In the genomic region with DNA sequence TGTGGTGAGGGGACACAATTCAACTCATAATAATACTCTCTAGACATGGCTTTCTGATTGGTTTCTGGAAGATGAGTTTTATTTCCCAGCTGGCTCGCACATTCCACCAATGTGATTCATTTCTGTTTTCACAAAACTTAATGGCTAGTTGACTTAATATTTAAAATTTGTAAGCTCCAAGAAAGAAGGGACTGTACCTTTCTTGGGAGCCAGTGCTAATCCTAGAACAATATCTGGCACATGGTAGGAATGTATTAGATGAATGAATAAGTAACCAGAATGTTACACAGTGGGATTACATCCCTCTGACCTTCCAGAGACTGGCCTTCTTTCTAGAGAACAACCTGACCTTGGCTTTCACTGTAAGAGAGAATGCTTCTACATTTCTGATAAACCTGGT, we compare ENCODE assay signal across 25 cellular contexts.
DNase-seq lines count a peak whose midpoint lies in the region; ATAC-seq and TF ChIP-seq lines count a peak whose summit lies in the region.
"Had no signal": no experiment of that assay in that cellular context is flagged by ENCODE, and none has a peak within 500 bp of the region (broad histone marks: within the 10 kb centered on the region; RNA-seq: fewer than 3 reads in every experiment).

No MANE protein-coding gene starts in this region.

- peak overlapping the region; percentile 92 for H2BK5ac ChIP-seq in IMR-90 (ENCODE audit: low read depth, low read length, poor library complexity, severe bottlenecking)

- H3K27me3 ChIP-seq in ACC112 (ENCODE audit: insufficient read depth, low read length) = no peaks in the 10 kb centered on the region
- H3K27me3 ChIP-seq in IMR-90 (ENCODE audit: control insufficient read depth, insufficient read depth, low read length) = no peaks in the 10 kb centered on the region
- H3K27me3 ChIP-seq: BE2C, gastroesophageal sphincter, sigmoid colon, tibial nerve had no signal

- H3K23ac ChIP-seq in IMR-90 (ENCODE audit: low read depth, low read length) = no peak overlapping the region

- no peak for TF ChIP-seq POLR2A in IMR-90 (IDR thresholded peaks at IDR 0.05; ENCODE audit: low read depth, low read length)

- no peaks in the 10 kb centered on the region for H4K20me1 ChIP-seq in IMR-90 (ENCODE audit: insufficient read depth, low read length)

- intact Hi-C loops in IMR-90 (cut with micrococcal nuclease) = no loop called here

- H2BK20ac ChIP-seq in IMR-90 (ENCODE audit: low read depth, low read length) = peak overlapping the region; percentile 92; the same call in 1 of the 2 replicates

- H3K9me1 ChIP-seq in IMR-90 (ENCODE audit: insufficient read depth, low read length) = peaks cover 10% of the 10 kb centered on the region; the same call in 1 of the 2 replicates

- peak overlapping the region; percentile 59 for H2BK120ac ChIP-seq in IMR-90 (ENCODE audit: low read depth, low read length)

- dilution Hi-C loops in IMR-90 (cut with HindIII; ENCODE audit: low sequenced_read_pairs, unreplicated experiment) = no loop called here

- H2AK9ac ChIP-seq in IMR-90 (replicated peaks; ENCODE audit: low read depth, low read length, poor library complexity) = no peak overlapping the region

- DNase-seq in IMR-90 (peak; percentile 69), choroid plexus epithelial cell (ENCODE audit: low read depth) (peak; percentile 62), iris pigment epithelial cell (ENCODE audit: low read depth) (peak; percentile 76), ureter (ENCODE audit: low spot score) (no peak), NCI-H2171 (lab: John Stamatoyannopoulos, UW) (no peak)
- no peak for DNase-seq in naive thymus-derived CD8-positive, alpha-beta T cell
- DNase-seq: aorta; BE2C; DMS53; hypothalamus; Karpas-422; left ventricle myocardium inferior; NCI-H69; nephron progenitor cell; sigmoid colon; stimulated activated CD8-positive, alpha-beta memory T cell treated with anti-CD3 and anti-CD28 coated beads, Interleukin-4, amount 100 ng/mL, for 48 hours; WERI-Rb-1 had no signal

- H3K36me3 ChIP-seq in ACC112 (ENCODE audit: insufficient read depth, low read length) (no peaks in the 10 kb centered on the region), IMR-90 (ENCODE audit: control insufficient read depth, insufficient read depth, low read length) (no peaks in the 10 kb centered on the region)
- H3K36me3 ChIP-seq: BE2C, gastroesophageal sphincter, left ventricle myocardium inferior, sigmoid colon, tibial nerve, WERI-Rb-1 had no signal

- no TSS peak for BruUV-seq in IMR-90 (replicated peaks; lab: Mats Ljungman, UMichigan)

- H3K18ac ChIP-seq in IMR-90 (ENCODE audit: low read depth, low read length) = peak overlapping the region; percentile 30; the same call in 1 of the 2 replicates

- H3K14ac ChIP-seq in IMR-90 (replicated peaks; ENCODE audit: low read depth, low read length) = peak overlapping the region; percentile 89; the same call in 1 of the 2 replicates

- peak overlapping the region; percentile 77 to 86; a peak in 3 of 4 replicates for H4K8ac ChIP-seq in IMR-90 (ENCODE audit: low read depth in 2 of 2, low read length in 2 of 2)

- peak; percentile 59 for ATAC-seq in IMR-90 (ENCODE audit: low read depth)
- no peak for ATAC-seq in HG02610 (IDR thresholded peaks at IDR 0.05; ENCODE audit: unreplicated experiment)
- ATAC-seq in naive thymus-derived CD8-positive, alpha-beta T cell = no peak
- ATAC-seq: gastroesophageal sphincter, GM12878 had no signal

- no peak overlapping the region for H3K9ac ChIP-seq in IMR-90 (ENCODE audit: low read depth, low read length)

- in situ Hi-C loops in IMR-90 (cut with MboI; ENCODE audit: low sequenced_read_pairs) = no loop called here

- POLR2A ChIA-PET in IMR-90 (lab: Charles Lee; ENCODE audit: unreplicated experiment) = no interaction called here
- POLR2A ChIA-PET in naive thymus-derived CD8-positive, alpha-beta T cell (lab: Charles Lee) = no interaction called here

- H2BK15ac ChIP-seq in IMR-90 (ENCODE audit: low read depth, low read length) = peak overlapping the region; percentile 38; the same call in 2 of the 3 replicates

- TF ChIP-seq CTCF in IMR-90 (conservative IDR thresholded peaks at IDR 0.05; ENCODE audit: low read depth, low read length) = no peak
- no peak for TF ChIP-seq CTCF in choroid plexus epithelial cell (conservative IDR thresholded peaks at IDR 0.05; ENCODE audit: low read depth, low read length)

- peaks cover 0 to 9% (median 2%) of the 10 kb centered on the region in 5 donors for H3K27me3 Mint-ChIP-seq in naive thymus-derived CD8-positive, alpha-beta T cell
- H3K27me3 Mint-ChIP-seq: activated naive CD4-positive, alpha-beta T cell treated with anti-CD3 and anti-CD28 coated beads, Interleukin-2, amount 50 U/mL, for 24 hours; central memory CD8-positive, alpha-beta T cell had no signal

- H3K56ac ChIP-seq in IMR-90 (ENCODE audit: extremely low read depth, insufficient read depth, low read length) = no peak overlapping the region; the same call in 1 of the 2 replicates

- H3K4me3 ChIP-seq in ACC112 (ENCODE audit: low read depth, low read length) = no peak overlapping the region; the same call in 1 of the 2 replicates
- no peak overlapping the region for H3K4me3 ChIP-seq in IMR-90 (ENCODE audit: insufficient read depth, low read depth, low read length)
- no peak overlapping the region for H3K4me3 ChIP-seq in choroid plexus epithelial cell (ENCODE audit: low read depth, low read length)
- H3K4me3 ChIP-seq: gastroesophageal sphincter, GM12878, left ventricle myocardium inferior, sigmoid colon, SK-N-MC, tibial nerve had no signal

- no CpG with 5 or more reads among the region's 1 CpG for WGBS in IMR-90 (ENCODE audit: extremely low coverage in 2 of 2, insufficient read length in 1 of 2), 2 experiments

- H2AFZ ChIP-seq in ACC112 (ENCODE audit: low read length, unreplicated experiment) (peak overlapping the region; percentile 35), IMR-90 (replicated peaks; ENCODE audit: low read length, poor library complexity) (no peak overlapping the region)

- no peaks in the 10 kb centered on the region for H3K79me2 ChIP-seq in ACC112 (ENCODE audit: control insufficient read depth, insufficient read depth, low read length, unreplicated experiment)

- no peak overlapping the region for H2AK5ac ChIP-seq in IMR-90 (ENCODE audit: low read depth, low read length)

- CTCF ChIA-PET in IMR-90 (lab: Yijun Ruan, JAX) = no interaction called here

- no peaks in the 10 kb centered on the region for H3K36me3 Mint-ChIP-seq in naive thymus-derived CD8-positive, alpha-beta T cell
- H3K36me3 Mint-ChIP-seq: activated naive CD4-positive, alpha-beta T cell treated with anti-CD3 and anti-CD28 coated beads, Interleukin-2, amount 50 U/mL, for 24 hours had no signal

- no peaks in the 10 kb centered on the region for H3K4me1 Mint-ChIP-seq in naive thymus-derived CD8-positive, alpha-beta T cell
- H3K4me1 Mint-ChIP-seq: activated naive CD4-positive, alpha-beta T cell treated with anti-CD3 and anti-CD28 coated beads, Interleukin-2, amount 50 U/mL, for 24 hours; central memory CD8-positive, alpha-beta T cell had no signal

- H3K4me1 ChIP-seq in ACC112 (ENCODE audit: control insufficient read depth, insufficient read depth, low read length, unreplicated experiment) (peaks cover 33% of the 10 kb centered on the region), IMR-90 (ENCODE audit: control insufficient read depth, insufficient read depth, low read length) (peaks cover 14% of the 10 kb centered on the region)

- TF ChIP-seq RAD21 in IMR-90 (IDR thresholded peaks at IDR 0.05; ENCODE audit: low read length) = no peak

- H4K5ac ChIP-seq in IMR-90 (ENCODE audit: low read depth, low read length) = no peak overlapping the region; the same call in 1 of the 2 replicates

- H3K27ac ChIP-seq in ACC112 (ENCODE audit: low read depth, low read length) (peak overlapping the region; percentile 40), IMR-90 (ENCODE audit: insufficient read depth, low read length) (no peak overlapping the region)
- H3K27ac ChIP-seq: gastroesophageal sphincter, left ventricle myocardium inferior, sigmoid colon, SK-N-MC, tibial nerve, WERI-Rb-1 had no signal

- peak overlapping the region; percentile 68; the same call in 1 of the 2 replicates for H3K4ac ChIP-seq in IMR-90 (ENCODE audit: low read depth, low read length)

- peak overlapping the region; percentile 78; the same call in 1 of the 2 replicates for H4K91ac ChIP-seq in IMR-90 (ENCODE audit: insufficient read depth, low read depth, low read length)

- no peaks in the 10 kb centered on the region for H3K9me3 Mint-ChIP-seq in naive thymus-derived CD8-positive, alpha-beta T cell
- H3K9me3 Mint-ChIP-seq: activated naive CD4-positive, alpha-beta T cell treated with anti-CD3 and anti-CD28 coated beads, Interleukin-2, amount 50 U/mL, for 24 hours; central memory CD8-positive, alpha-beta T cell; nephron progenitor cell had no signal

- H3K4me2 ChIP-seq in IMR-90 (ENCODE audit: low read depth, low read length) = no peak overlapping the region

- H3K9me3 ChIP-seq in IMR-90 (ENCODE audit: control insufficient read depth, insufficient read depth, low read length) = no peaks in the 10 kb centered on the region
- H3K9me3 ChIP-seq: BE2C, gastroesophageal sphincter, left ventricle myocardium inferior, sigmoid colon, tibial nerve had no signal

- H3K27ac Mint-ChIP-seq in naive thymus-derived CD8-positive, alpha-beta T cell = no peak overlapping the region
- H3K27ac Mint-ChIP-seq: activated naive CD4-positive, alpha-beta T cell treated with anti-CD3 and anti-CD28 coated beads, Interleukin-2, amount 50 U/mL, for 24 hours; nephron progenitor cell had no signal

- H3K79me1 ChIP-seq in IMR-90 (ENCODE audit: low read depth in 1 of 2, low read length in 2 of 2) = peaks cover 0 to 9% of the 10 kb centered on the region in 2 experiments; a peak in 1 of 4 replicates

- H3K4me3 Mint-ChIP-seq in naive thymus-derived CD8-positive, alpha-beta T cell = no peak overlapping the region
- H3K4me3 Mint-ChIP-seq: activated naive CD4-positive, alpha-beta T cell treated with anti-CD3 and anti-CD28 coated beads, Interleukin-2, amount 50 U/mL, for 24 hours; central memory CD8-positive, alpha-beta T cell; nephron progenitor cell had no signal

TF ChIP-seq in IMR-90, 13 proteins besides CTCF, POLR2A, EP300 and RAD21 (continues in another document):
- TF ChIP-seq CHD1 (IDR thresholded peaks at IDR 0.05; ENCODE audit: low read depth, low read length) (no peak), RFX5 (IDR thresholded peaks at IDR 0.05; ENCODE audit: low read depth, low read length) (no peak), USF2 (IDR thresholded peaks at IDR 0.05; ENCODE audit: low read depth, low read length) (no peak), BHLHE40 (IDR thresholded peaks at IDR 0.05; ENCODE audit: low read depth, low read length) (no peak), MAFK (IDR thresholded peaks at IDR 0.05; ENCODE audit: low read depth, low read length) (no peak), MXI1 (IDR thresholded peaks at IDR 0.05; ENCODE audit: borderline replicate concordance, low read depth, low read length) (no peak)

Comparison
In these comparisons a context has a peak if more than half of its experiments do, and no peak if none do; other contexts are left out.
1. DNase-seq: peak in IMR-90 (single experiment), choroid plexus epithelial cell (single experiment) and iris pigment epithelial cell (single experiment); none in naive thymus-derived CD8-positive, alpha-beta T cell (0 of 10), ureter (single experiment) and NCI-H2171 (single experiment).